14 cellular contexts compared by ENCODE assay signal in the genomic region with DNA sequence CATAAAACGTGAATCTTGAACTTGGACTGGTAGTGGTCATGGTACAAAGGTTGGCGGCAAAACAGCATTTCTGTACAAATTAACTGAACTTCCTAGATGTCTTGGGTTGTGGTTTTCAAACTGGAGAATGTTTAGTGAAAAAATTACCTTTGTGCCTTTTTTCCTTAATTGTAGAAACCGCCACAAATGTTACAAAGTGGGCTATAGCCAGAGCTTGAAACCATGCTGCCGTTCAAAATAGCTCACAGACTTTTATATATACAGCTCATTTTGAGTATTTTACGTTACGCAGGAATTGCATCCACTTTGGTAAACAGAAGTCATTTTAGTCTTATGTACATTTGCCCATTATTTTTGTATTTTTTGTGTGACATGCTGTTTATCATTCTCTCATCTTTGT. TPM values are rescaled to one million over a fixed set of nuclear protein-coding genes. Genes with fewer than 3 reads are reported as not detected.
DNase-seq lines count a peak whose midpoint lies in the region; ATAC-seq and TF ChIP-seq lines count a peak whose summit lies in the region.
"Had no signal": no experiment of that assay in that cellular context is flagged by ENCODE, and none has a peak within 500 bp of the region (broad histone marks: within the 10 kb centered on the region; RNA-seq: fewer than 3 reads in every experiment).

No MANE protein-coding gene starts in this region.

- dilution Hi-C loops in mammary epithelial cell (cut with HindIII; ENCODE audit: low sequenced_read_pairs), result no loop called here

- H3K27me3 ChIP-seq in mammary epithelial cell (ENCODE audit: insufficient read depth, low read length) (no peaks in the 10 kb centered on the region), lower lobe of right lung (ENCODE audit: low read depth) (no peaks in the 10 kb centered on the region)

- peak overlapping the region; percentile 86 for H3K4me2 ChIP-seq in mammary epithelial cell (ENCODE audit: insufficient read depth, low read depth, low read length)

- H3K4me1 ChIP-seq in mammary epithelial cell (ENCODE audit: insufficient read depth, low read length) (peaks cover 26% of the 10 kb centered on the region), lower lobe of right lung (peaks cover 56% of the 10 kb centered on the region)

- no peak for ATAC-seq in activated naive CD4-positive, alpha-beta T cell treated with anti-CD3 and anti-CD28 coated beads, Interleukin-2, amount 50 U/mL, for 72 hours
- ATAC-seq in lower lobe of right lung, result no peak
- no peak for ATAC-seq in GM18867 (IDR thresholded peaks at IDR 0.05; ENCODE audit: unreplicated experiment)
- no peak for ATAC-seq in HG03196 (IDR thresholded peaks at IDR 0.05; ENCODE audit: unreplicated experiment)
- ATAC-seq: activated T-cell treated with anti-CD3 and anti-CD28 coated beads, Interleukin-2, amount 50 U/mL, for 72 hours had no signal

- DNase-seq in activated naive CD4-positive, alpha-beta T cell treated with anti-CD3 and anti-CD28 coated beads, Interleukin-2, amount 10 ng/mL, durations not matched to agents 7 days and 5 days, result no peak
- no peak for DNase-seq in activated naive CD4-positive, alpha-beta T cell treated with anti-CD3 and anti-CD28 coated beads, Interleukin-2, amount 50 U/mL, for 72 hours (ENCODE audit: low spot score in 2 of 2)
- DNase-seq in mammary epithelial cell (no peak), lower lobe of right lung (no peak), type B pancreatic cell (ENCODE audit: extremely low spot score, unreplicated experiment) (no peak), LoVo (ENCODE audit: low spot score) (no peak)
- DNase-seq: ACHN; activated B cell treated with CpG ODN at 0.5 μM for 24 hours; activated T-cell treated with anti-CD3 and anti-CD28 coated beads, Interleukin-2, amount 50 U/mL, for 72 hours; DND-41; H9; NCI-H774 had no signal

- H3K27ac Mint-ChIP-seq in activated naive CD4-positive, alpha-beta T cell treated with anti-CD3 and anti-CD28 coated beads, Interleukin-2, amount 10 ng/mL, durations not matched to agents 7 days and 5 days, result no peak overlapping the region
- H3K27ac Mint-ChIP-seq in activated naive CD4-positive, alpha-beta T cell treated with anti-CD3 and anti-CD28 coated beads, Interleukin-2, amount 50 U/mL, for 72 hours, result no peak overlapping the region
- H3K27ac Mint-ChIP-seq in type B pancreatic cell, result peak overlapping the region; percentile 94
- H3K27ac Mint-ChIP-seq: activated B cell treated with CpG ODN at 0.5 μM for 24 hours; activated T-cell treated with anti-CD3 and anti-CD28 coated beads, Interleukin-2, amount 50 U/mL, for 72 hours; H9 had no signal

- H3K79me2 ChIP-seq in mammary epithelial cell (ENCODE audit: insufficient read depth, low read length), result peaks cover 59% of the 10 kb centered on the region

- CTCF ChIA-PET in activated naive CD4-positive, alpha-beta T cell treated with anti-CD3 and anti-CD28 coated beads, Interleukin-2, amount 10 ng/mL, durations not matched to agents 7 days and 5 days (lab: Charles Lee), result no interaction called here
- CTCF ChIA-PET in mammary epithelial cell (lab: Charles Lee; ENCODE audit: low non-redundant PET), result no interaction called here

- no peaks in the 10 kb centered on the region for H3K9me3 Mint-ChIP-seq in activated naive CD4-positive, alpha-beta T cell treated with anti-CD3 and anti-CD28 coated beads, Interleukin-2, amount 10 ng/mL, durations not matched to agents 7 days and 5 days
- no peaks in the 10 kb centered on the region for H3K9me3 Mint-ChIP-seq in activated naive CD4-positive, alpha-beta T cell treated with anti-CD3 and anti-CD28 coated beads, Interleukin-2, amount 50 U/mL, for 72 hours
- no peaks in the 10 kb centered on the region for H3K9me3 Mint-ChIP-seq in type B pancreatic cell
- H3K9me3 Mint-ChIP-seq: activated B cell treated with CpG ODN at 0.5 μM for 24 hours; activated T-cell treated with anti-CD3 and anti-CD28 coated beads, Interleukin-2, amount 50 U/mL, for 72 hours; H9 had no signal

- H3K27me3 Mint-ChIP-seq in activated naive CD4-positive, alpha-beta T cell treated with anti-CD3 and anti-CD28 coated beads, Interleukin-2, amount 10 ng/mL, durations not matched to agents 7 days and 5 days, result peaks cover 49% of the 10 kb centered on the region
- no peaks in the 10 kb centered on the region for H3K27me3 Mint-ChIP-seq in type B pancreatic cell

- TF ChIP-seq CTCF in mammary epithelial cell (conservative IDR thresholded peaks at IDR 0.05 in 1 of 2, IDR thresholded peaks at IDR 0.05 in 1 of 2; ENCODE audit: extremely low read depth in 1 of 2, insufficient read depth in 1 of 2, low read depth in 1 of 2, low read length in 2 of 2) (no peak), lower lobe of right lung (IDR thresholded peaks at IDR 0.05) (no peak), type B pancreatic cell (conservative IDR thresholded peaks at IDR 0.05) (no peak)

- H3K4me3 ChIP-seq in mammary epithelial cell (replicated peaks in 1 of 3; ENCODE audit: insufficient read depth in 1 of 3, low read depth in 2 of 3, low read length in 3 of 3) (peak overlapping the region in 1 of 3 experiments; percentile 93), lower lobe of right lung (peak overlapping the region; percentile 88)

- H3K9ac ChIP-seq in mammary epithelial cell (ENCODE audit: insufficient read depth, low read length), result no peak overlapping the region

- BruUV-seq in mammary epithelial cell (replicated peaks; lab: Mats Ljungman, UMichigan), result no TSS peak

- in situ Hi-C loops in mammary epithelial cell (cut with MboI; ENCODE audit: low sequenced_read_pairs in 2 of 2), result no loop called here

- H2AFZ ChIP-seq in mammary epithelial cell (ENCODE audit: low read depth, low read length), result no peak overlapping the region

- H4K20me1 ChIP-seq in mammary epithelial cell (ENCODE audit: insufficient read depth, low read length), result no peaks in the 10 kb centered on the region

- H3K9me3 ChIP-seq in mammary epithelial cell (replicated peaks; ENCODE audit: insufficient read depth, low read length), result no peaks in the 10 kb centered on the region
- H3K9me3 ChIP-seq in lower lobe of right lung, result no peaks in the 10 kb centered on the region

- H3K4me3 Mint-ChIP-seq in activated naive CD4-positive, alpha-beta T cell treated with anti-CD3 and anti-CD28 coated beads, Interleukin-2, amount 10 ng/mL, durations not matched to agents 7 days and 5 days, result peak overlapping the region; percentile 88
- H3K4me3 Mint-ChIP-seq in type B pancreatic cell, result peak overlapping the region; percentile 97

- intact Hi-C loops in mammary epithelial cell (cut with micrococcal nuclease), result loop anchor here (5.0 kb wide), 1 partner anchor 41 kb away; no protein-coding TSS in a partner anchor
- intact Hi-C loops in lower lobe of right lung (cut with DNase I), result no loop called here

- over 99% methylated on average over 6 of the region's 6 CpGs for WGBS in mammary epithelial cell (ENCODE audit: low coverage, missing lambda C conversion rate)

- H3K27ac ChIP-seq in mammary epithelial cell (ENCODE audit: insufficient read depth, low read depth, low read length) (no peak overlapping the region), lower lobe of right lung (no peak overlapping the region)

- peaks cover 17% of the 10 kb centered on the region for H3K4me1 Mint-ChIP-seq in activated naive CD4-positive, alpha-beta T cell treated with anti-CD3 and anti-CD28 coated beads, Interleukin-2, amount 10 ng/mL, durations not matched to agents 7 days and 5 days
- H3K4me1 Mint-ChIP-seq in type B pancreatic cell (ENCODE audit: unreplicated experiment), result peaks cover 28% of the 10 kb centered on the region

- H3K36me3 ChIP-seq in mammary epithelial cell (ENCODE audit: insufficient read depth, low read length) (no peaks in the 10 kb centered on the region), lower lobe of right lung (no peaks in the 10 kb centered on the region)

- H3K36me3 Mint-ChIP-seq in activated naive CD4-positive, alpha-beta T cell treated with anti-CD3 and anti-CD28 coated beads, Interleukin-2, amount 10 ng/mL, durations not matched to agents 7 days and 5 days, result no peaks in the 10 kb centered on the region
- peaks cover 0 to 10% of the 10 kb centered on the region in 2 donors for H3K36me3 Mint-ChIP-seq in activated naive CD4-positive, alpha-beta T cell treated with anti-CD3 and anti-CD28 coated beads, Interleukin-2, amount 50 U/mL, for 72 hours
- peaks cover 4% of the 10 kb centered on the region for H3K36me3 Mint-ChIP-seq in type B pancreatic cell

RNA-seq across cellular contexts. Expression of gene MYO6, which starts 1.9 kb away (rescaled TPM):
- total RNA-seq in activated naive CD4-positive, alpha-beta T cell treated with anti-CD3 and anti-CD28 coated beads, Interleukin-2, amount 50 U/mL, for 72 hours, result 1 to 10 TPM in 1 of 2 donors, under 1 TPM in 1; 0.62 to 2.0 TPM
- total RNA-seq in mammary epithelial cell (10 to 100 TPM; 29.5 to 49.8 TPM), lower lobe of right lung (62.7 TPM), type B pancreatic cell (ENCODE audit: low replicate concordance) (46.7 and 110 TPM in 2 replicates)
- polyA plus RNA-seq in mammary epithelial cell, result 12.9 TPM
- 28.0 TPM for polyA minus RNA-seq in mammary epithelial cell

Comparison
In these comparisons a context has a peak if more than half of its experiments do, and no peak if none do; other contexts are left out.
1. RNA of gene MYO6, which starts 1.9 kb away (total RNA-seq): 62.7 TPM in lower lobe of right lung (single experiment), 29.5 to 49.8 TPM in mammary epithelial cell and 46.7 to 110 TPM in type B pancreatic cell; 0.62 to 2.0 TPM in activated naive CD4-positive, alpha-beta T cell treated with anti-CD3 and anti-CD28 coated beads, Interleukin-2, amount 50 U/mL, for 72 hours; every median in the first group is over 10 times any median in the second.